ENCODE assay signal across 9 cellular contexts in genomic region chr1:175338447-175339135, GRCh38.
A peak's percentile ranks its signal among the peaks of the same experiment; 100 is the strongest.
DNase-seq lines count a peak whose midpoint lies in the region; ATAC-seq and TF ChIP-seq lines count a peak whose summit lies in the region.
"Had no signal": no experiment of that assay in that cellular context is flagged by ENCODE, and none has a peak within 500 bp of the region (broad histone marks: within the 10 kb centered on the region; RNA-seq: fewer than 3 reads in every experiment).

No MANE protein-coding gene starts in this region.

- H3K36me3 ChIP-seq in GM06990 (ENCODE audit: control insufficient read depth, insufficient read depth, low read length) (no peaks in the 10 kb centered on the region), HEK293 (ENCODE audit: control insufficient read depth in 2 of 2, insufficient read depth in 1 of 2, low read length in 2 of 2) (no peaks in the 10 kb centered on the region), OCI-LY1 (ENCODE audit: insufficient read depth, low read length) (no peaks in the 10 kb centered on the region), vagina (no peaks in the 10 kb centered on the region)
- H3K36me3 ChIP-seq: SJSA1 had no signal

- no peak overlapping the region for H3K9ac ChIP-seq in OCI-LY1 (ENCODE audit: low read length)

- ATAC-seq in left lobe of liver = peak; percentile 34

- H4K20me1 ChIP-seq in OCI-LY1 (ENCODE audit: insufficient read depth, low read length) = no peaks in the 10 kb centered on the region

- no peaks in the 10 kb centered on the region for H3F3A ChIP-seq in OCI-LY1 (ENCODE audit: insufficient read depth, low read length)

- no peak overlapping the region for H3K4me2 ChIP-seq in OCI-LY1 (ENCODE audit: low read length)

- no peak overlapping the region for H3K4me3 ChIP-seq in GM06990 (replicated peaks; ENCODE audit: low read depth, low read length)
- no peak overlapping the region for H3K4me3 ChIP-seq in HEK293 (ENCODE audit: low read depth, low read length)
- no peak overlapping the region for H3K4me3 ChIP-seq in OCI-LY1 (ENCODE audit: low read depth, low read length, poor library complexity, severe bottlenecking)
- no peak overlapping the region for H3K4me3 ChIP-seq in vagina
- H3K4me3 ChIP-seq: SJSA1 had no signal

- H3K79me2 ChIP-seq in OCI-LY1 (ENCODE audit: insufficient read depth, low read length) = no peaks in the 10 kb centered on the region

- no peak overlapping the region for H3K27ac ChIP-seq in HEK293 (ENCODE audit: extremely low read depth, low read depth, low read length)
- no peak overlapping the region for H3K27ac ChIP-seq in OCI-LY1 (ENCODE audit: low read depth, low read length, poor library complexity, severe bottlenecking)
- no peak overlapping the region for H3K27ac ChIP-seq in vagina
- H3K27ac ChIP-seq: SJSA1 had no signal

- DNase-seq in GM06990 (ENCODE audit: extremely low read depth, insufficient read length) (no peak), activated T-helper 1 cell treated with Interleukin-2 at 50 U/mL for 16 hours (ENCODE audit: low read depth) (peak; percentile 28), left lobe of liver (ENCODE audit: low spot score) (no peak), vagina (ENCODE audit: extremely low spot score in 2 of 2) (no peak), NCI-H2227 treated with DMSO at 0.1 percent for 48 hours (lab: John Stamatoyannopoulos, UW) (no peak)
- DNase-seq in stimulated activated CD8-positive, alpha-beta memory T cell treated with anti-CD3 and anti-CD28 coated beads, Interleukin-7, amount 100 ng/mL, for 48 hours (ENCODE audit: extremely low read depth in 1 of 2, low read depth in 1 of 2) = peak; percentile 17 to 32

- TF ChIP-seq POLR2A in vagina (IDR thresholded peaks at IDR 0.05) = no peak

- H3K4me1 ChIP-seq in HEK293 (ENCODE audit: control insufficient read depth, insufficient read depth, low read length) (no peaks in the 10 kb centered on the region), OCI-LY1 (ENCODE audit: insufficient read depth, low read length, severe bottlenecking) (no peaks in the 10 kb centered on the region), vagina (no peaks in the 10 kb centered on the region)
- H3K4me1 ChIP-seq: SJSA1 had no signal

- no peaks in the 10 kb centered on the region for H3K9me3 ChIP-seq in HEK293 (ENCODE audit: control insufficient read depth, insufficient read depth, low read depth, low read length)
- no peaks in the 10 kb centered on the region for H3K9me3 ChIP-seq in OCI-LY1 (ENCODE audit: low read length)
- H3K9me3 ChIP-seq in vagina = no peaks in the 10 kb centered on the region
- H3K9me3 ChIP-seq: SJSA1 had no signal

- TF ChIP-seq CTCF in GM06990 (IDR thresholded peaks at IDR 0.05; ENCODE audit: insufficient read depth, low read length, poor library complexity, severe bottlenecking) = peak; percentile 88
- TF ChIP-seq CTCF in HEK293 (tag by site-specific recombination; IDR thresholded peaks at IDR 0.05) = peak; percentile 73
- peak; percentile 73 for TF ChIP-seq CTCF in OCI-LY1 (IDR thresholded peaks at IDR 0.05; ENCODE audit: low read length)
- no peak for TF ChIP-seq CTCF in vagina (IDR thresholded peaks at IDR 0.05)

- H3K9me2 ChIP-seq in OCI-LY1 (ENCODE audit: low read depth, low read length) = no peaks in the 10 kb centered on the region

- H3K27me3 ChIP-seq in GM06990 (replicated peaks; ENCODE audit: control insufficient read depth, insufficient read depth, low read length) (peaks cover 1% of the 10 kb centered on the region), OCI-LY1 (ENCODE audit: insufficient read depth, low read length) (no peaks in the 10 kb centered on the region), vagina (no peaks in the 10 kb centered on the region)

- H2AFZ ChIP-seq in OCI-LY1 (ENCODE audit: low read length) = no peak overlapping the region

- CTCF ChIA-PET in HEK293 (lab: Yijun Ruan, JAX) = interaction anchor here (0.7 to 1.7 kb wide), 12 partner anchors 8 to 1143 kb away, joined by 3 to 8 read pairs (median 4); no protein-coding TSS in a partner anchor

- POLR2A ChIA-PET in HEK293 (lab: Yijun Ruan, JAX) = no interaction called here

- intact Hi-C loops in vagina (cut with DNase I) = no loop called here

TF ChIP-seq in HEK293, 187 proteins besides CTCF, POLR2A, EP300 and RAD21:
- TF ChIP-seq ZNF654 (tag by site-specific recombination; IDR thresholded peaks at IDR 0.05; ENCODE audit: low read depth) (peak; percentile 21; the same call in 1 of the 2 replicates), RBAK (tag by site-specific recombination; IDR thresholded peaks at IDR 0.05) (no peak)

Comparison
In these comparisons a context has a peak if more than half of its experiments do, and no peak if none do; other contexts are left out.
1. DNase-seq: peak in activated T-helper 1 cell treated with Interleukin-2 at 50 U/mL for 16 hours (single experiment) and stimulated activated CD8-positive, alpha-beta memory T cell treated with anti-CD3 and anti-CD28 coated beads, Interleukin-7, amount 100 ng/mL, for 48 hours (2 of 2); none in GM06990 (single experiment), left lobe of liver (single experiment), vagina (0 of 2) and NCI-H2227 treated with DMSO at 0.1 percent for 48 hours (single experiment).
2. CTCF ChIP-seq: peak in GM06990 (single experiment), HEK293 (single experiment) and OCI-LY1 (single experiment); none in vagina (0 of 3).